Comparison of ENCODE assay signal across 20 cellular contexts in the genomic region with DNA sequence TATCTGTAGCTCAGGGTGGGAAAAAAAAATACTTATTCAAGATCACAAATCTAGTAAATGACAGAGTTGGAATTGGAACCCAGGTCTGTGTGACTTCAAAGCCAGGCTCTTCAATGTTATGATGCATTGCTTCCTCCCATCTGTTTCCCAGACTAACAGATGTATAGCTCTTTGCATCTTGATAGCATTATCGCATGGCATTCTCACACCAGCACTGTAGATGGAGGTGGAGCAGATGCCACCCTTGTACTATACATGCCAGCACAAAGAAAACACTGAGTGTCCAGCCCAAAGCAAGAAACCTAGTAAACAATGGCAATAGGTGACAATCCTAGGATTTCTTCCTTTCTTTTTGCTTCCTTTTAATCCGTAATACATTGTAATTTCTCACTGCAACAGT.
DNase-seq lines count a peak whose midpoint lies in the region; ATAC-seq and TF ChIP-seq lines count a peak whose summit lies in the region.
"Had no signal": no experiment of that assay in that cellular context is flagged by ENCODE, and none has a peak within 500 bp of the region (broad histone marks: within the 10 kb centered on the region; RNA-seq: fewer than 3 reads in every experiment).

No MANE protein-coding gene starts in this region.

- no peak overlapping the region for H2BK5ac ChIP-seq in neuronal stem cell (ENCODE audit: low read length)

- H3K27ac ChIP-seq in SK-N-SH (ENCODE audit: low read depth in 2 of 2, low read length in 1 of 2) (no peak overlapping the region), neuronal stem cell (replicated peaks; ENCODE audit: low read length) (no peak overlapping the region)
- H3K27ac ChIP-seq: BLaER1, C4-2B had no signal

- no peak overlapping the region for H3K23ac ChIP-seq in neuronal stem cell (ENCODE audit: low read depth, low read length, poor library complexity)

- no peak for ATAC-seq in SK-N-SH treated with all-trans-retinoic acid at 6 μM for 48 hours
- ATAC-seq in GM21717 (IDR thresholded peaks at IDR 0.05; ENCODE audit: unreplicated experiment): no peak
- ATAC-seq: GM12878, GM23338, HCT116 had no signal

- no peak overlapping the region for H2BK120ac ChIP-seq in neuronal stem cell (ENCODE audit: low read depth, low read length)

- H3K9ac ChIP-seq in SK-N-SH (no peak overlapping the region), neuronal stem cell (ENCODE audit: low read depth, low read length, poor library complexity) (no peak overlapping the region)
- H3K9ac ChIP-seq: BLaER1 had no signal

- no peaks in the 10 kb centered on the region for H3K4me1 Mint-ChIP-seq in activated CD4-positive, alpha-beta memory T cell treated with anti-CD3 and anti-CD28 coated beads, Interleukin-2, amount 10 ng/mL, durations not matched to agents 7 days and 5 days
- H3K4me1 Mint-ChIP-seq: B cell; CD8-positive, alpha-beta memory T cell; GM23338; H9 had no signal

- H3K27me3 Mint-ChIP-seq in activated CD4-positive, alpha-beta memory T cell treated with anti-CD3 and anti-CD28 coated beads, Interleukin-2, amount 10 ng/mL, durations not matched to agents 7 days and 5 days: no peaks in the 10 kb centered on the region
- H3K27me3 Mint-ChIP-seq: B cell; CD4-positive, alpha-beta T cell had no signal

- H3K4me2 ChIP-seq in SK-N-SH (no peak overlapping the region), neuronal stem cell (ENCODE audit: insufficient read depth, low read length, poor library complexity, severe bottlenecking) (no peak overlapping the region)
- H3K4me2 ChIP-seq: BLaER1, GM23338 had no signal

- H2AK5ac ChIP-seq in neuronal stem cell (ENCODE audit: low read depth, low read length): no peak overlapping the region

- WGBS in SK-N-SH (ENCODE audit: low lambda C conversion rate): 6% methylated on average over 2 of the region's 2 CpGs
- WGBS in neuronal stem cell (ENCODE audit: extremely low coverage in 2 of 2, insufficient read length in 2 of 2, insufficient replicate concordance in 1 of 2), 2 donors: no CpG with 5 or more reads among the region's 2 CpGs

- H3K9me3 ChIP-seq in SK-N-SH (no peaks in the 10 kb centered on the region), neuronal stem cell (replicated peaks in 1 of 2; ENCODE audit: control insufficient read depth in 2 of 2, insufficient read depth in 1 of 2, low read depth in 1 of 2, low read length in 2 of 2) (no peaks in the 10 kb centered on the region)

- H3K9me3 Mint-ChIP-seq in activated CD4-positive, alpha-beta memory T cell treated with anti-CD3 and anti-CD28 coated beads, Interleukin-2, amount 10 ng/mL, durations not matched to agents 7 days and 5 days: peaks cover 10% of the 10 kb centered on the region
- H3K9me3 Mint-ChIP-seq: GM23338, H9 had no signal

- no peak overlapping the region for H3K4me3 ChIP-seq in SK-N-SH (ENCODE audit: low read depth in 2 of 2, low read length in 1 of 2)
- no peak overlapping the region for H3K4me3 ChIP-seq in neuronal stem cell (ENCODE audit: low read length in 2 of 2)
- H3K4me3 ChIP-seq: BLaER1, GM12878, GM23338 had no signal

- no peaks in the 10 kb centered on the region for H3K9me2 ChIP-seq in SK-N-SH

- CTCF ChIA-PET in SK-N-SH (lab: Yijun Ruan, JAX): no interaction called here
- CTCF ChIA-PET in activated CD4-positive, alpha-beta memory T cell treated with anti-CD3 and anti-CD28 coated beads, Interleukin-2, amount 10 ng/mL, durations not matched to agents 7 days and 5 days (lab: Charles Lee): no interaction called here

- H4K91ac ChIP-seq in neuronal stem cell (ENCODE audit: low read depth, low read length, poor library complexity): no peak overlapping the region

- no peaks in the 10 kb centered on the region for H3K79me2 ChIP-seq in SK-N-SH (ENCODE audit: insufficient read depth)

- no peaks in the 10 kb centered on the region for H3K36me3 Mint-ChIP-seq in activated CD4-positive, alpha-beta memory T cell treated with anti-CD3 and anti-CD28 coated beads, Interleukin-2, amount 10 ng/mL, durations not matched to agents 7 days and 5 days (ENCODE audit: low read depth)

- no peak overlapping the region for H2BK15ac ChIP-seq in neuronal stem cell (ENCODE audit: low read length)

- no peaks in the 10 kb centered on the region for H4K20me1 ChIP-seq in SK-N-SH (ENCODE audit: insufficient read depth)
- H4K20me1 ChIP-seq: BLaER1 had no signal

- no peak overlapping the region for H3K4ac ChIP-seq in neuronal stem cell (ENCODE audit: low read length)

- peak; percentile 65 for DNase-seq in SK-N-SH
- DNase-seq in inferior parietal cortex (ENCODE audit: extremely low spot score): peak; percentile 11
- no peak for DNase-seq in neuronal stem cell (ENCODE audit: low spot score)
- DNase-seq in activated CD4-positive, alpha-beta memory T cell treated with anti-CD3 and anti-CD28 coated beads, Interleukin-2, amount 10 ng/mL, durations not matched to agents 7 days and 5 days: no peak
- no peak for DNase-seq in activated CD4-positive, alpha-beta T cell treated with anti-CD3 and anti-CD28 coated beads for 4 hours
- DNase-seq: CD4-positive, alpha-beta T cell; CD8-positive, alpha-beta memory T cell; DMS 273 treated with DMSO at 0.1 percent for 48 hours; DMS79; EL; GDM1; H9 had no signal

- peaks cover 0 to 7% of the 10 kb centered on the region in 2 experiments; a peak in 2 of 4 replicates for H3K4me1 ChIP-seq in SK-N-SH (ENCODE audit: control insufficient read depth in 1 of 2, insufficient read depth in 2 of 2, low read depth in 1 of 2, low read length in 1 of 2)
- peaks cover 0 to 3% of the 10 kb centered on the region in 2 donors for H3K4me1 ChIP-seq in neuronal stem cell (ENCODE audit: control insufficient read depth in 2 of 2, insufficient read depth in 1 of 2, low read depth in 1 of 2, low read length in 2 of 2)

- H3K18ac ChIP-seq in neuronal stem cell (ENCODE audit: low read length): no peak overlapping the region

- POLR2A ChIA-PET in SK-N-SH (lab: Yijun Ruan, JAX): no interaction called here
- POLR2A ChIA-PET in activated CD4-positive, alpha-beta memory T cell treated with anti-CD3 and anti-CD28 coated beads, Interleukin-2, amount 10 ng/mL, durations not matched to agents 7 days and 5 days (lab: Charles Lee): no interaction called here

- H4K8ac ChIP-seq in neuronal stem cell (ENCODE audit: low read depth, low read length): no peak overlapping the region

- no peak overlapping the region for H3K4me3 Mint-ChIP-seq in activated CD4-positive, alpha-beta memory T cell treated with anti-CD3 and anti-CD28 coated beads, Interleukin-2, amount 10 ng/mL, durations not matched to agents 7 days and 5 days
- H3K4me3 Mint-ChIP-seq: B cell; CD4-positive, alpha-beta T cell; CD8-positive, alpha-beta memory T cell; GM23338; H9 had no signal

- H3F3A ChIP-seq in SK-N-SH (replicated peaks; ENCODE audit: insufficient read depth): no peaks in the 10 kb centered on the region

- H2AFZ ChIP-seq in SK-N-SH (ENCODE audit: low read depth): no peak overlapping the region
- peak overlapping the region; percentile 0 for H2AFZ ChIP-seq in neuronal stem cell (ENCODE audit: low read length)
- H2AFZ ChIP-seq: GM23338 had no signal

- H3K36me3 ChIP-seq in SK-N-SH (replicated peaks in 1 of 2; ENCODE audit: control insufficient read depth in 1 of 2, insufficient read depth in 2 of 2, low read length in 1 of 2): no peaks in the 10 kb centered on the region
- H3K36me3 ChIP-seq in neuronal stem cell (replicated peaks in 1 of 2; ENCODE audit: control insufficient read depth in 2 of 2, insufficient read depth in 2 of 2, low read length in 2 of 2): no peaks in the 10 kb centered on the region
- H3K36me3 ChIP-seq: BLaER1 had no signal

- H3K27ac Mint-ChIP-seq in activated CD4-positive, alpha-beta memory T cell treated with anti-CD3 and anti-CD28 coated beads, Interleukin-2, amount 10 ng/mL, durations not matched to agents 7 days and 5 days: no peak overlapping the region
- H3K27ac Mint-ChIP-seq: B cell; CD4-positive, alpha-beta T cell; CD8-positive, alpha-beta memory T cell; GM23338; H9 had no signal

- peak in 1 of 2 experiments; percentile 90; a peak in 2 of 4 replicates for TF ChIP-seq EP300 in SK-N-SH (IDR thresholded peaks at IDR 0.05; ENCODE audit: borderline replicate concordance in 1 of 2, low read depth in 1 of 2, low read length in 1 of 2)

- no peak overlapping the region for H3K14ac ChIP-seq in neuronal stem cell (ENCODE audit: low read length)

- H3K79me1 ChIP-seq in neuronal stem cell (ENCODE audit: low read depth, low read length): no peaks in the 10 kb centered on the region

- H2BK12ac ChIP-seq in neuronal stem cell (ENCODE audit: low read length): no peak overlapping the region

- H3K27me3 ChIP-seq in SK-N-SH (ENCODE audit: insufficient read depth): no peaks in the 10 kb centered on the region
- H3K27me3 ChIP-seq in neuronal stem cell (ENCODE audit: control insufficient read depth in 3 of 3, insufficient read depth in 3 of 3, low read depth in 1 of 3, low read length in 3 of 3): no peaks in the 10 kb centered on the region
- H3K27me3 ChIP-seq: BLaER1 had no signal

- no peak for TF ChIP-seq CTCF in SK-N-SH (IDR thresholded peaks at IDR 0.05)

- 0 out of 2 replicates have a peak, but pooled peaks have one; percentile 16 for TF ChIP-seq RAD21 in SK-N-SH (IDR thresholded peaks at IDR 0.05; ENCODE audit: low read length)

TF ChIP-seq in SK-N-SH, 30 proteins besides CTCF, POLR2A, EP300 and RAD21 (continues in another document):
- TF ChIP-seq TCF12 (IDR thresholded peaks at IDR 0.05) (peak; percentile 35; the same call in 1 of the 2 replicates), RFX5 (IDR thresholded peaks at IDR 0.05; ENCODE audit: low read length) (no peak), CHD2 (IDR thresholded peaks at IDR 0.05; ENCODE audit: low read length, partially characterized antibody) (peak; percentile 84), GATA2 (CRISPR knock-in tag; IDR thresholded peaks at IDR 0.05) (peak; percentile 91), FOXJ3 (CRISPR knock-in tag; IDR thresholded peaks at IDR 0.05) (peak; percentile 58; the same call in 1 of the 2 replicates), POLR2AphosphoS5 (IDR thresholded peaks at IDR 0.05; ENCODE audit: low read depth, low read length) (0 out of 2 replicates have a peak, but pooled peaks have one; percentile 22), RCOR1 (IDR thresholded peaks at IDR 0.05; ENCODE audit: low read length) (peak; percentile 100)

TF ChIP-seq in SK-N-SH treated with all-trans-retinoic acid at 6 μM for 48 hours, 23 proteins besides CTCF, POLR2A, EP300 and RAD21 (continues in another document):
- TF ChIP-seq ISL1 (CRISPR knock-in tag; IDR thresholded peaks at IDR 0.05) (no peak), OSR1 (CRISPR knock-in tag; IDR thresholded peaks at IDR 0.05) (no peak), ZNF70 (CRISPR knock-in tag; IDR thresholded peaks at IDR 0.05) (no peak)

Comparison
In these comparisons a context has a peak if more than half of its experiments do, and no peak if none do; other contexts are left out.
1. DNase-seq: peak in SK-N-SH (single experiment) and inferior parietal cortex (single experiment); none in neuronal stem cell (single experiment), activated CD4-positive, alpha-beta memory T cell treated with anti-CD3 and anti-CD28 coated beads, Interleukin-2, amount 10 ng/mL, durations not matched to agents 7 days and 5 days (single experiment) and activated CD4-positive, alpha-beta T cell treated with anti-CD3 and anti-CD28 coated beads for 4 hours (0 of 2).